In the genomic region with DNA sequence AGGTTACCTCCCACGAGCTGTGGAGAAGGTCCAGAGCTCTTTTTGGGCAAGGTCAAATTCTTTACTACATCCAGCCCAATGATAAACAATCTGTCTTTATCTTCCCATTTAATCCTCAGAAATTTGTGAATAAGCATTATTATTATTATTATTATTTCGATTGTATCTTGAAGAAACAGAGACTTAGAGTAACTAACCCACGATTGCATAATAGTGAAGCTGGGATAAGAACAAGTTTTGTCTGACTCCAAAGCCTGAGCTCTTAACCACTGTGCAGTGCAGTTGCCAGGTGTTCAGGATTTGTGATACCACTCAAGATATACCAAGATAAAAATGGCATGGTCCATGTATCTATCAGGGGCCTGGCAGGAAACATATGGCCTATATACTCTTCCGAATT, we compare ENCODE assay signal across 29 cellular contexts.
"Had no signal": no experiment of that assay in that cellular context is flagged by ENCODE, and none has a peak within 500 bp of the region (broad histone marks: within the 10 kb centered on the region; RNA-seq: fewer than 3 reads in every experiment).

No MANE protein-coding gene starts in this region.

- DNase-seq: activated CD4-positive, alpha-beta T cell treated with anti-CD3 and anti-CD28 coated beads for 48 hours; activated CD4-positive, alpha-beta T cell treated with anti-CD3 and anti-CD28 coated beads, Interleukin-2, amount 50 U/mL, for 48 hours; activated CD8-positive, alpha-beta memory T cell treated with anti-CD3 and anti-CD28 coated beads, Interleukin-2, amount 50 U/mL, for 4 hours; activated effector memory CD4-positive, alpha-beta T cell treated with anti-CD3 and anti-CD28 coated beads, Interleukin-2, amount 50 U/mL, for 16 hours; activated naive CD4-positive, alpha-beta T cell treated with anti-CD3 and anti-CD28 coated beads for 36 hours; activated naive CD8-positive, alpha-beta T cell treated with anti-CD3 and anti-CD28 coated beads for 36 hours; activated T-cell treated with anti-CD3 and anti-CD28 coated beads, Interleukin-2, amount 50 U/mL, for 1 hour; amniotic stem cell; dorsolateral prefrontal cortex; effector memory CD4-positive, alpha-beta T cell; left cardiac atrium; left ventricle myocardium superior; naive thymus-derived CD4-positive, alpha-beta T cell; psoas muscle; sigmoid colon; stimulated activated CD4-positive, alpha-beta T cell treated with anti-CD3 and anti-CD28 coated beads, Interleukin-1b, Interleukin-23, amount 100 ng/mL, for 48 hours; stimulated activated CD4-positive, alpha-beta T cell treated with anti-CD3 and anti-CD28 coated beads, Interleukin-4, amount 100 ng/mL, for 4 hours; stimulated activated CD8-positive, alpha-beta memory T cell treated with anti-CD3 and anti-CD28 coated beads, Interleukin-4, amount 100 ng/mL, for 48 hours; stimulated activated naive CD8-positive, alpha-beta T cell treated with anti-CD3 and anti-CD28 coated beads, Interleukin-15, amount 100 ng/mL, for 72 hours; substantia nigra; T1000; uterus; WERI-Rb-1 had no signal

- H3K79me2 ChIP-seq: parathyroid adenoma had no signal

- H3K4me1 ChIP-seq: parathyroid adenoma, psoas muscle had no signal

- H3K9ac ChIP-seq: parathyroid adenoma had no signal

- H3K4me3 ChIP-seq: coronary artery, dorsolateral prefrontal cortex, psoas muscle, sigmoid colon, smooth muscle cell, uterus had no signal

- H2AFZ ChIP-seq: parathyroid adenoma had no signal

- H3K27ac ChIP-seq: coronary artery, dorsolateral prefrontal cortex, parathyroid adenoma, psoas muscle, sigmoid colon, uterus, WERI-Rb-1 had no signal

- ATAC-seq: activated CD4-positive, CD25-positive, alpha-beta regulatory T cell treated with anti-CD3 and anti-CD28 coated beads, Interleukin-2, amount 50 U/mL, for 24 hours; left cardiac atrium; left ventricle myocardium superior; naive thymus-derived CD4-positive, alpha-beta T cell; psoas muscle; stimulated activated memory B cell treated with anti-CD40 and anti-IgM and Interleukin-4, amounts not matched to agents 10 μg/mL and 1 μg/mL and 100 μg/mL, for 72 hours; stimulated activated naive CD8-positive, alpha-beta T cell treated with anti-CD3 and anti-CD28 coated beads, Interleukin-15, amount 100 ng/mL, for 72 hours had no signal

- H3K27me3 ChIP-seq: brain microvascular endothelial cell, dorsolateral prefrontal cortex, sigmoid colon, uterus had no signal

- H3K36me3 ChIP-seq: brain microvascular endothelial cell, sigmoid colon, uterus, WERI-Rb-1 had no signal

- H3K9me3 ChIP-seq: psoas muscle, sigmoid colon, uterus had no signal
